ENCODE assay signal across 8 cellular contexts in genomic region chr4:134470544-134470943, GRCh38.
DNase-seq lines count a peak whose midpoint lies in the region; ATAC-seq and TF ChIP-seq lines count a peak whose summit lies in the region.
"Had no signal": no experiment of that assay in that cellular context is flagged by ENCODE, and none has a peak within 500 bp of the region (broad histone marks: within the 10 kb centered on the region; RNA-seq: fewer than 3 reads in every experiment).

No MANE protein-coding gene starts in this region.

- H3K9me3 Mint-ChIP-seq in osteocyte (ENCODE audit: unreplicated experiment) = no peaks in the 10 kb centered on the region

- DNase-seq in GM20000 (ENCODE audit: low spot score) (peak; percentile 3), NCI-H460 (ENCODE audit: extremely low read depth, low read depth) (peak; percentile 11), dermis blood vessel endothelial cell (peak; percentile 21), osteocyte (ENCODE audit: extremely low spot score, unreplicated experiment) (no peak), germinal center (ENCODE audit: low spot score) (no peak)

- no peak for ATAC-seq in GM18861 (IDR thresholded peaks at IDR 0.05; ENCODE audit: unreplicated experiment)
- ATAC-seq in GM19397 (IDR thresholded peaks at IDR 0.05; ENCODE audit: unreplicated experiment) = no peak
- ATAC-seq: K562 had no signal

- no peaks in the 10 kb centered on the region for H3K4me1 Mint-ChIP-seq in osteocyte (ENCODE audit: unreplicated experiment)

- TF ChIP-seq CTCF in GM20000 (IDR thresholded peaks at IDR 0.05; ENCODE audit: extremely low read depth, missing control alignments) = peak; percentile 30
- peak; percentile 51 for TF ChIP-seq CTCF in osteocyte (IDR thresholded peaks at IDR 0.05)

- H3K36me3 Mint-ChIP-seq in osteocyte (ENCODE audit: unreplicated experiment) = no peaks in the 10 kb centered on the region

- no peak overlapping the region for H3K4me3 Mint-ChIP-seq in osteocyte (ENCODE audit: unreplicated experiment)

- H3K27me3 Mint-ChIP-seq in osteocyte (ENCODE audit: unreplicated experiment) = no peaks in the 10 kb centered on the region

- H3K27ac Mint-ChIP-seq in osteocyte (ENCODE audit: unreplicated experiment) = no peak overlapping the region

Comparison
In these comparisons a context has a peak if more than half of its experiments do, and no peak if none do; other contexts are left out.
1. DNase-seq: peak in GM20000 (single experiment), NCI-H460 (single experiment) and dermis blood vessel endothelial cell (single experiment); none in osteocyte (single experiment) and germinal center (single experiment).